ENCODE assay signal across 3 cellular contexts in the genomic region with DNA sequence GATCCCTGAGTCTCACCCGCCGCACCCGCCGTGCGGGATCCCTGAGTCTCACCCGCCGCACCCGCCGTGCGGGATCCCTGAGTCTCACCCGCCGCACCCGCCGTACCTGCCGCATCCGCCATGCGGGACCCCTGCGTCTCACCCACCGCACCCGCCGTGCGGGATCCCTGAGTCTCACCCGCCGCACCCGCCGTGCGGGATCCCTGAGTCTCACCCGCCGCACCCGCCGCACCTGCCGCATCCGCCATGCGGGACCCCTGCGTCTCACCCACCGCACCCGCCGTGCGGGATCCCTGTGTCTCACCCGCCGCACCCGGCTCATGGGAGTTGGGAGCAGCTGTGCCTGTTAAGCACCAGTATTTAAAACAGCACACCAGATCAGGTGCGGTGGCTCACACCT. TPM values are rescaled to one million over a fixed set of nuclear protein-coding genes. Genes with fewer than 3 reads are reported as not detected.
"Had no signal": no experiment of that assay in that cellular context is flagged by ENCODE, and none has a peak within 500 bp of the region (broad histone marks: within the 10 kb centered on the region; RNA-seq: fewer than 3 reads in every experiment).

No MANE protein-coding gene starts in this region.

RNA-seq across cellular contexts. Expression of gene NKD2, which starts 52.7 kb away (rescaled TPM):
- total RNA-seq: HFFc6, HT1080 had no signal
- polyA plus RNA-seq: IgD-negative memory B cell had no signal
